In genomic region chr2:114784046-114784445, GRCh38 we compare ENCODE assay signal across 22 cellular contexts.
DNase-seq lines count a peak whose midpoint lies in the region; ATAC-seq and TF ChIP-seq lines count a peak whose summit lies in the region.
"Had no signal": no experiment of that assay in that cellular context is flagged by ENCODE, and none has a peak within 500 bp of the region (broad histone marks: within the 10 kb centered on the region; RNA-seq: fewer than 3 reads in every experiment).

No MANE protein-coding gene starts in this region.

- H4K5ac ChIP-seq in mesendoderm (ENCODE audit: low read length): no peak overlapping the region

- H4K20me1 ChIP-seq in BLaER1: no peaks in the 10 kb centered on the region

- H4K8ac ChIP-seq in mesendoderm (ENCODE audit: low read depth, low read length): no peak overlapping the region

- H3K23ac ChIP-seq in mesendoderm (ENCODE audit: low read length): no peak overlapping the region

- H3K27ac ChIP-seq in BLaER1: no peak overlapping the region
- no peak overlapping the region for H3K27ac ChIP-seq in body of pancreas
- no peak overlapping the region for H3K27ac ChIP-seq in mesendoderm (ENCODE audit: low read depth, low read length)
- no peak overlapping the region for H3K27ac ChIP-seq in left lung
- H3K27ac ChIP-seq: 22Rv1, A549 had no signal

- no peak overlapping the region for H3K4ac ChIP-seq in mesendoderm (ENCODE audit: low read depth, low read length)

- H3K4me2 ChIP-seq in BLaER1 (peak overlapping the region; percentile 64; the same call in 1 of the 2 replicates), mesendoderm (ENCODE audit: low read length) (no peak overlapping the region)
- H3K4me2 ChIP-seq: A549 had no signal

- TF ChIP-seq CTCF in body of pancreas (IDR thresholded peaks at IDR 0.05) (no peak), left lung (IDR thresholded peaks at IDR 0.05) (no peak)

- no peak overlapping the region for H2AK5ac ChIP-seq in mesendoderm (ENCODE audit: low read length)

- H3K9me3 ChIP-seq in BLaER1 (no peaks in the 10 kb centered on the region), body of pancreas (no peaks in the 10 kb centered on the region), left lung (no peaks in the 10 kb centered on the region)
- H3K9me3 ChIP-seq: A549 had no signal

- H3K4me1 ChIP-seq in BLaER1 (peaks cover 22% of the 10 kb centered on the region), body of pancreas (peaks cover 13% of the 10 kb centered on the region), mesendoderm (ENCODE audit: control insufficient read depth, low read depth, low read length) (no peaks in the 10 kb centered on the region), left lung (no peaks in the 10 kb centered on the region)
- H3K4me1 ChIP-seq: A549 had no signal

- no peak overlapping the region for H3K4me3 ChIP-seq in BLaER1
- H3K4me3 ChIP-seq in body of pancreas: no peak overlapping the region
- no peak overlapping the region for H3K4me3 ChIP-seq in mesendoderm (ENCODE audit: low read length)
- no peak overlapping the region for H3K4me3 ChIP-seq in left lung
- H3K4me3 ChIP-seq: A549, GM12878 had no signal

- no peak for DNase-seq in body of pancreas
- no peak for DNase-seq in mesendoderm
- no peak for DNase-seq in left lung
- DNase-seq in RKO (ENCODE audit: low spot score): no peak
- DNase-seq in activated CD4-positive, alpha-beta T cell treated with anti-CD3 and anti-CD28 coated beads for 1 hour: no peak
- DNase-seq: AML-193; C1 segment of cervical spinal cord; CD4-positive, alpha-beta memory T cell; CD4-positive, CD25-positive, alpha-beta regulatory T cell; CD8-positive, alpha-beta memory T cell; COR-L47; DMS 273 treated with DMSO at 0.1 percent for 48 hours; DMS153; DMS53; DMS79; DND-41; EL; GDM1 had no signal

- intact Hi-C loops in body of pancreas (cut with DNase I): no loop called here
- intact Hi-C loops in left lung (cut with DNase I): no loop called here

- no peak overlapping the region for H2BK120ac ChIP-seq in mesendoderm (ENCODE audit: low read depth, low read length)

- H3K27me3 ChIP-seq in BLaER1 (no peaks in the 10 kb centered on the region), body of pancreas (peaks cover 0 to 5% of the 10 kb centered on the region in 2 donors), mesendoderm (ENCODE audit: insufficient read depth, low read length, poor library complexity) (no peaks in the 10 kb centered on the region), left lung (no peaks in the 10 kb centered on the region)

- TF ChIP-seq POLR2A in body of pancreas (IDR thresholded peaks at IDR 0.05): no peak

- H3K56ac ChIP-seq in mesendoderm (ENCODE audit: low read length): no peak overlapping the region

- ATAC-seq in body of pancreas (peak; percentile 63), left lung (no peak)
- ATAC-seq: A549, GM12878 had no signal

- no peak overlapping the region for H3K9ac ChIP-seq in BLaER1
- no peak overlapping the region for H3K9ac ChIP-seq in mesendoderm (ENCODE audit: low read length)

- H3K18ac ChIP-seq in mesendoderm (ENCODE audit: low read length): peak overlapping the region; percentile 30

- no peak overlapping the region for H2BK15ac ChIP-seq in mesendoderm (replicated peaks; ENCODE audit: low read depth)

- no peaks in the 10 kb centered on the region for H3K79me2 ChIP-seq in mesendoderm (ENCODE audit: control insufficient read depth, insufficient read depth, low read length)

- no peak overlapping the region for H2BK5ac ChIP-seq in mesendoderm (ENCODE audit: low read length)

- H3K36me3 ChIP-seq in BLaER1 (no peaks in the 10 kb centered on the region), body of pancreas (replicated peaks in 1 of 2; ENCODE audit: insufficient read depth in 1 of 2, low read depth in 2 of 2) (no peaks in the 10 kb centered on the region), mesendoderm (ENCODE audit: control insufficient read depth, insufficient read depth, low read length) (no peaks in the 10 kb centered on the region), left lung (no peaks in the 10 kb centered on the region)

- WGBS in body of pancreas, 2 donors: 4 to 15% methylated on average over 1 of the region's 1 CpG
- WGBS in mesendoderm (ENCODE audit: extremely low coverage, insufficient coverage, low lambda C conversion rate): no CpG with 5 or more reads among the region's 1 CpG

- H3K79me1 ChIP-seq in mesendoderm (ENCODE audit: low read length): no peaks in the 10 kb centered on the region
